In genomic region chr12:95723693-95724384, GRCh38 we compare ENCODE assay signal across 27 cellular contexts.
DNase-seq lines count a peak whose midpoint lies in the region; ATAC-seq and TF ChIP-seq lines count a peak whose summit lies in the region.
"Had no signal": no experiment of that assay in that cellular context is flagged by ENCODE, and none has a peak within 500 bp of the region (broad histone marks: within the 10 kb centered on the region; RNA-seq: fewer than 3 reads in every experiment).

No MANE protein-coding gene starts in this region.

- no peak overlapping the region for H3K9ac ChIP-seq in Karpas-422 (ENCODE audit: low read length)

- H3K79me2 ChIP-seq in Karpas-422 (ENCODE audit: low read length) (no peaks in the 10 kb centered on the region), OCI-LY7 (ENCODE audit: insufficient read depth, low read depth, low read length) (no peaks in the 10 kb centered on the region)

- H3K4me3 Mint-ChIP-seq in activated CD4-positive, alpha-beta T cell treated with anti-CD3 and anti-CD28 coated beads for 36 hours: no peak overlapping the region
- H3K4me3 Mint-ChIP-seq: activated naive CD8-positive, alpha-beta T cell treated with anti-CD3 and anti-CD28 coated beads, Interleukin-2, amount 50 U/mL, for 24 hours; natural killer cell treated with Interleukin-12 subunit alpha and Interleukin-12 subunit beta and Interleukin-15 and Interleukin-18, amount 100 ng/mL, for 72 hours; stimulated activated memory B cell treated with anti-CD40 and anti-IgM and Interleukin-4, amounts not matched to agents 10 μg/mL and 1 μg/mL and 100 μg/mL, for 72 hours had no signal

- no peaks in the 10 kb centered on the region for H3K36me3 ChIP-seq in Karpas-422 (ENCODE audit: insufficient read depth, low read length)
- H3K36me3 ChIP-seq in OCI-LY7 (ENCODE audit: insufficient read depth, low read length): no peaks in the 10 kb centered on the region
- H3K36me3 ChIP-seq: gastrocnemius medialis, thoracic aorta had no signal

- TF ChIP-seq CTCF in AG04449 (IDR thresholded peaks at IDR 0.05; ENCODE audit: insufficient read depth, low read length, missing control alignments) (no peak), OCI-LY7 (conservative IDR thresholded peaks at IDR 0.05; ENCODE audit: low read length) (no peak)

- H3K4me1 ChIP-seq in Karpas-422 (ENCODE audit: low read length) (peaks cover 32% of the 10 kb centered on the region), OCI-LY7 (ENCODE audit: insufficient read depth, low read length, poor library complexity, severe bottlenecking) (no peaks in the 10 kb centered on the region)
- H3K4me1 ChIP-seq: gastrocnemius medialis had no signal

- no peak overlapping the region for H3K27ac Mint-ChIP-seq in activated CD4-positive, alpha-beta T cell treated with anti-CD3 and anti-CD28 coated beads for 36 hours
- H3K27ac Mint-ChIP-seq: activated naive CD8-positive, alpha-beta T cell treated with anti-CD3 and anti-CD28 coated beads, Interleukin-2, amount 50 U/mL, for 24 hours; natural killer cell treated with Interleukin-12 subunit alpha and Interleukin-12 subunit beta and Interleukin-15 and Interleukin-18, amount 100 ng/mL, for 72 hours; stimulated activated memory B cell treated with anti-CD40 and anti-IgM and Interleukin-4, amounts not matched to agents 10 μg/mL and 1 μg/mL and 100 μg/mL, for 72 hours had no signal

- H3K27ac ChIP-seq in Karpas-422 (ENCODE audit: low read length) (no peak overlapping the region), OCI-LY7 (ENCODE audit: low read depth, low read length, poor library complexity, severe bottlenecking) (no peak overlapping the region)
- H3K27ac ChIP-seq: gastrocnemius medialis, thoracic aorta had no signal

- peaks cover 9% of the 10 kb centered on the region for H3K27me3 Mint-ChIP-seq in activated CD4-positive, alpha-beta T cell treated with anti-CD3 and anti-CD28 coated beads for 36 hours

- no peaks in the 10 kb centered on the region; the same call in 1 of the 2 replicates for H3K27me3 ChIP-seq in Karpas-422 (ENCODE audit: low read length)
- H3K27me3 ChIP-seq: body of pancreas, gastrocnemius medialis had no signal

- no peaks in the 10 kb centered on the region for H3K4me1 Mint-ChIP-seq in activated CD4-positive, alpha-beta T cell treated with anti-CD3 and anti-CD28 coated beads for 36 hours
- H3K4me1 Mint-ChIP-seq: activated naive CD8-positive, alpha-beta T cell treated with anti-CD3 and anti-CD28 coated beads, Interleukin-2, amount 50 U/mL, for 24 hours had no signal

- H3K4me2 ChIP-seq in Karpas-422 (ENCODE audit: low read depth, low read length, poor library complexity, severe bottlenecking) (peak overlapping the region; percentile 77), OCI-LY7 (ENCODE audit: low read length) (no peak overlapping the region)

- H4K20me1 ChIP-seq in Karpas-422 (ENCODE audit: insufficient read depth, low read depth, low read length) (no peaks in the 10 kb centered on the region), OCI-LY7 (ENCODE audit: insufficient read depth, low read length) (no peaks in the 10 kb centered on the region)

- no peak overlapping the region for H2AFZ ChIP-seq in Karpas-422 (ENCODE audit: low read length)
- H2AFZ ChIP-seq in OCI-LY7 (ENCODE audit: low read length): no peak overlapping the region

- CTCF ChIA-PET in AG04449 (lab: Yijun Ruan, JAX) (no interaction called here), OCI-LY7 (lab: Charles Lee; ENCODE audit: unreplicated experiment) (no interaction called here)
- CTCF ChIA-PET in activated CD4-positive, alpha-beta T cell treated with anti-CD3 and anti-CD28 coated beads for 36 hours (lab: Charles Lee): no interaction called here

- peaks cover 1% of the 10 kb centered on the region for H3K36me3 Mint-ChIP-seq in activated CD4-positive, alpha-beta T cell treated with anti-CD3 and anti-CD28 coated beads for 36 hours (ENCODE audit: low read depth)

- DNase-seq in AG04449 (ENCODE audit: low read depth, low spot score) (peak; percentile 33), Karpas-422 (peak; percentile 85), germinal center (ENCODE audit: low spot score) (peak; percentile 24), OCI-LY7 (ENCODE audit: low spot score) (no peak)
- no peak for DNase-seq in activated CD4-positive, alpha-beta T cell treated with anti-CD3 and anti-CD28 coated beads for 36 hours
- no peak for DNase-seq in stimulated activated CD4-positive, alpha-beta T cell treated with anti-CD3 and anti-CD28 coated beads, Interleukin-15, amount 100 ng/mL, for 24 hours
- DNase-seq: activated CD4-positive, alpha-beta T cell treated with anti-CD3 and anti-CD28 coated beads, Interleukin-2, amount 50 U/mL, for 1 hour; activated CD8-positive, alpha-beta memory T cell treated with anti-CD3 and anti-CD28 coated beads, Interleukin-2, amount 50 U/mL, for 48 hours; activated effector memory CD4-positive, alpha-beta T cell treated with anti-CD3 and anti-CD28 coated beads, Interleukin-2, amount 50 U/mL, for 16 hours; activated naive CD8-positive, alpha-beta T cell treated with anti-CD3 and anti-CD28 coated beads, Interleukin-2, amount 50 U/mL, for 24 hours; body of pancreas; effector CD8-positive, alpha-beta T cell; gastrocnemius medialis; Kasumi-1; kidney glomerular epithelial cell; mesenchymal stem cell; NCI-H1105 treated with DMSO at 0.1 percent for 48 hours; NCI-H510A treated with DMSO at 0.1 percent for 48 hours; SHP77; stimulated activated CD4-positive, alpha-beta T cell treated with anti-CD3 and anti-CD28 coated beads, Interleukin-1b, Interleukin-23, amount 100 ng/mL, for 48 hours; T-helper 1 cell had no signal

- intact Hi-C loops in activated CD4-positive, alpha-beta T cell treated with anti-CD3 and anti-CD28 coated beads for 36 hours (cut with DNase I, micrococcal nuclease): no loop called here
- intact Hi-C loops in OCI-LY7 (cut with micrococcal nuclease; ENCODE audit: unreplicated experiment): no loop called here

- peak; percentile 72 for ATAC-seq in GM18907 (IDR thresholded peaks at IDR 0.05; ENCODE audit: unreplicated experiment)
- no peak for ATAC-seq in HG03571 (IDR thresholded peaks at IDR 0.05; ENCODE audit: unreplicated experiment)
- no peak for ATAC-seq in activated CD4-positive, alpha-beta T cell treated with anti-CD3 and anti-CD28 coated beads for 36 hours
- ATAC-seq: activated naive CD8-positive, alpha-beta T cell treated with anti-CD3 and anti-CD28 coated beads, Interleukin-2, amount 50 U/mL, for 24 hours; body of pancreas; esophagus mucosa; gastrocnemius medialis; natural killer cell treated with Interleukin-12 subunit alpha and Interleukin-12 subunit beta and Interleukin-15 and Interleukin-18, amount 100 ng/mL, for 72 hours; stimulated activated memory B cell treated with anti-CD40 and anti-IgM and Interleukin-4, amounts not matched to agents 10 μg/mL and 1 μg/mL and 100 μg/mL, for 72 hours had no signal

- no TSS peak for BruUV-seq in OCI-LY7 (replicated peaks; lab: Mats Ljungman, UMichigan)

- H3K9me3 Mint-ChIP-seq in activated CD4-positive, alpha-beta T cell treated with anti-CD3 and anti-CD28 coated beads for 36 hours (ENCODE audit: low read depth): peaks cover 10% of the 10 kb centered on the region
- H3K9me3 Mint-ChIP-seq: natural killer cell treated with Interleukin-12 subunit alpha and Interleukin-12 subunit beta and Interleukin-15 and Interleukin-18, amount 100 ng/mL, for 72 hours had no signal

- H3K9me3 ChIP-seq in Karpas-422 (ENCODE audit: low read length): peaks cover 6% of the 10 kb centered on the region; the same call in 1 of the 2 replicates
- 0 out of 2 replicates have a peak, but pooled peaks cover 8% of the 10 kb centered on the region for H3K9me3 ChIP-seq in OCI-LY7 (ENCODE audit: low read length)
- H3K9me3 ChIP-seq: body of pancreas, gastrocnemius medialis, thoracic aorta had no signal

- POLR2A ChIA-PET in AG04449 (lab: Yijun Ruan, JAX): no interaction called here
- POLR2A ChIA-PET in activated CD4-positive, alpha-beta T cell treated with anti-CD3 and anti-CD28 coated beads for 36 hours (lab: Charles Lee): no interaction called here
- POLR2A ChIA-PET in OCI-LY7 (lab: Charles Lee): interaction anchor here (0.6 kb wide), 1 partner anchor 150 kb away, joined by 6 read pairs; no protein-coding TSS in a partner anchor

- H3K9me2 ChIP-seq in Karpas-422 (replicated peaks; ENCODE audit: insufficient read depth, low read length): no peaks in the 10 kb centered on the region
- no peaks in the 10 kb centered on the region for H3K9me2 ChIP-seq in OCI-LY7 (ENCODE audit: insufficient read depth, low read length)

- H3K4me3 ChIP-seq in AG04449 (ENCODE audit: low read depth, low read length) (no peak overlapping the region), Karpas-422 (ENCODE audit: low read length) (peak overlapping the region; percentile 35), OCI-LY7 (ENCODE audit: low read depth, low read length, poor library complexity, severe bottlenecking) (no peak overlapping the region)
- H3K4me3 ChIP-seq: body of pancreas, gastrocnemius medialis, thoracic aorta had no signal

Comparison
In these comparisons a context has a peak if more than half of its experiments do, and no peak if none do; other contexts are left out.
1. DNase-seq: peak in AG04449 (single experiment), Karpas-422 (single experiment) and germinal center (single experiment); none in activated CD4-positive, alpha-beta T cell treated with anti-CD3 and anti-CD28 coated beads for 36 hours (single experiment), stimulated activated CD4-positive, alpha-beta T cell treated with anti-CD3 and anti-CD28 coated beads, Interleukin-15, amount 100 ng/mL, for 24 hours (single experiment) and OCI-LY7 (single experiment).